8 cellular contexts compared by ENCODE assay signal in the genomic region with DNA sequence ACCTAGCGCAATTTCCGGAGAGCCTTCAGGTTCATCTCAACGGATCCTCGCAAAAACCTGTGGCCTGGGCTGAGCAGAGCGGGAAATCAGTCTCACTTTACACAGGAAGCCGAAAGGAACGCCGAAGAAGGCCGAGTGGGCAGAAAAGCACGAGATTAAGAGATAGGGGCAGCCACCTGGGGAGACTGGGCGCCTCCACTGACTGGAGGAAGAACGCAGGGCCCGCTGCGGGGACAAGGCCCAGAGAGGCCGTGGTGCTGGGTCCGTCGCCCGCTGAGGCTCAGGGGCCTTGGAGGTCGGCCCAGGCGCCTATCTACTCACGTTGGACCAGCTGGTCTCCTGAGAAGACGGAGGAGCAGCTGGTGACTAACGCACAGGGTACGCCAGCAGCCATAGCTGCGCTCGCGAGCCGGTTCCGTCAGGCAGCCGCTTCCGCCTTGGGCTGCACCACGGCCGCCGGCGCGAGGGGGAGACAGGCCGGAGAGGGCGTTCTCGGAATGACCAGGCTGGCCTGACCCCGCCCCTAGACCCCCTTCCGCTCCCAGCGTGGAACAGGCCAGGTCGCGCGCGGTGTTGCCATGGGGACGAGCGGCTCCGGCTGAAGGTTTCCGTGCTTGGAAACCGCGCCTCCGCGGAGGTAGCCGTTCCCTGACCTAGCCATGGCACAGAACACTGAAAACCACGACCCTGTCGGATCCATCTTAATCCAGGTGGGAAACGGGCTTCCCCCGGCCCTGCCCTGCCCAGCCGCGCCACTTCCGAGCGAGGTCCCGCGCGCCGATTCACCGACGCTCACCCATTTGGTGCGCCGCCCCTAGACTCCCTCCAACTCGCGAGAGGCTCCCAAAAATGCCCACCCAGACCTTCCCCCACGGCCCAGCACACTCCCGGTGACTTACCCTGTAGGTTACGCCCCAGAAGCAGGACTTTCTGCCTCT. TPM values are rescaled to one million over a fixed set of nuclear protein-coding genes. Genes with fewer than 3 reads are reported as not detected.
DNase-seq lines count a peak whose midpoint lies in the region; ATAC-seq and TF ChIP-seq lines count a peak whose summit lies in the region.

A gene with protein sequence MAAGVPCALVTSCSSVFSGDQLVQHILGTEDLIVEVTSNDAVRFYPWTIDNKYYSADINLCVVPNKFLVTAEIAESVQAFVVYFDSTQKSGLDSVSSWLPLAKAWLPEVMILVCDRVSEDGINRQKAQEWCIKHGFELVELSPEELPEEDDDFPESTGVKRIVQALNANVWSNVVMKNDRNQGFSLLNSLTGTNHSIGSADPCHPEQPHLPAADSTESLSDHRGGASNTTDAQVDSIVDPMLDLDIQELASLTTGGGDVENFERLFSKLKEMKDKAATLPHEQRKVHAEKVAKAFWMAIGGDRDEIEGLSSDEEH (minus strand): TSS at position 424 of the 938 bp plus-strand sequence. CDS start 30 bp downstream, at position 394.
IQCH (plus strand) TSS at position 549 of the 938 bp plus-strand sequence; CDS start at position 660, 111 bp downstream.

- peak within 1 kb of the TSS; percentile 85 for H3K9ac ChIP-seq in SK-N-MC (ENCODE audit: insufficient read length)

- intact Hi-C loops in testis (cut with DNase I; ENCODE audit: low total_unique reads): no loop called here

- no peak within 1 kb of the TSS; the same call in 1 of the 2 replicates for H3K27ac ChIP-seq in SK-N-MC
- H3K27ac ChIP-seq in testis: peak within 1 kb of the TSS; percentile 46 to 81

- peaks cover 9 to 13% of the 10 kb centered on the region in 2 donors for H3K36me3 Mint-ChIP-seq in activated naive CD4-positive, alpha-beta T cell treated with anti-CD3 and anti-CD28 coated beads, Interleukin-2, amount 50 U/mL, for 72 hours

- TF ChIP-seq CTCF in testis (IDR thresholded peaks at IDR 0.05): peak in 1 of 3 experiments; percentile 23

- H3K9me3 ChIP-seq in SK-N-MC (ENCODE audit: low read depth, low read length) (no peaks in the 10 kb centered on the region), testis (no peaks in the 10 kb centered on the region)

- H3K4me3 ChIP-seq in GM08714 (ENCODE audit: low read length) (peak within 1 kb of the TSS; percentile 93), SK-N-MC (peak within 1 kb of the TSS; percentile 90), testis (peak within 1 kb of the TSS; percentile 81 to 82)

- peak; percentile 95 for ATAC-seq in HG02588 (IDR thresholded peaks at IDR 0.05; ENCODE audit: unreplicated experiment)
- ATAC-seq in activated naive CD4-positive, alpha-beta T cell treated with anti-CD3 and anti-CD28 coated beads, Interleukin-2, amount 50 U/mL, for 72 hours: peak; percentile 92 to 93

- no peaks in the 10 kb centered on the region for H3K4me1 ChIP-seq in testis

- H3K36me3 ChIP-seq in SK-N-MC (ENCODE audit: insufficient read depth, low read length) (no peaks in the 10 kb centered on the region), testis (ENCODE audit: low read depth, missing control alignments) (no peaks in the 10 kb centered on the region)

- H3K27me3 ChIP-seq in testis: no peaks in the 10 kb centered on the region

- TF ChIP-seq POLR2A in testis (IDR thresholded peaks at IDR 0.05): no peak

- WGBS in testis, 2 donors: 1% methylated on average over 19 to 55 of the region's 76 CpGs

- H3K27ac Mint-ChIP-seq in activated naive CD4-positive, alpha-beta T cell treated with anti-CD3 and anti-CD28 coated beads, Interleukin-2, amount 50 U/mL, for 72 hours: peak within 1 kb of the TSS; percentile 97 to 99

- peak; percentile 90 for DNase-seq in NCI-H1048 (lab: John Stamatoyannopoulos, UW)
- no peak for DNase-seq in SK-N-MC (ENCODE audit: low read depth, low spot score)
- DNase-seq in activated naive CD4-positive, alpha-beta T cell treated with anti-CD3 and anti-CD28 coated beads, Interleukin-2, amount 50 U/mL, for 72 hours (ENCODE audit: low spot score in 2 of 2): peak; percentile 99
- DNase-seq in glomerular visceral epithelial cell (ENCODE audit: extremely low spot score): peak; percentile 98
- DNase-seq in occipital lobe (lab: John Stamatoyannopoulos, UW): peak; percentile 97
- DNase-seq in testis: peak; percentile 96

- peaks cover 0 to 2% of the 10 kb centered on the region in 2 donors for H3K9me3 Mint-ChIP-seq in activated naive CD4-positive, alpha-beta T cell treated with anti-CD3 and anti-CD28 coated beads, Interleukin-2, amount 50 U/mL, for 72 hours

RNA-seq across cellular contexts. Expression of the first gene that starts in this region (rescaled TPM):
- 10 to 100 TPM; 41.7 to 65.7 TPM for total RNA-seq in activated naive CD4-positive, alpha-beta T cell treated with anti-CD3 and anti-CD28 coated beads, Interleukin-2, amount 50 U/mL, for 72 hours
- total RNA-seq in occipital lobe (29.9 TPM), testis (10 to 100 TPM; 36.4 to 36.6 TPM)
- 40.4 TPM for polyA plus RNA-seq in testis (ENCODE audit: insufficient read depth, low read depth, low replicate concordance)

RNA-seq across cellular contexts. Expression of gene IQCH, which starts in this region (rescaled TPM):
- 1 to 10 TPM in 1 of 2 donors, under 1 TPM in 1; 0.75 to 2.3 TPM for total RNA-seq in activated naive CD4-positive, alpha-beta T cell treated with anti-CD3 and anti-CD28 coated beads, Interleukin-2, amount 50 U/mL, for 72 hours
- 2.8 TPM for total RNA-seq in occipital lobe
- 10 to 100 TPM; 23.5 to 42.2 TPM for total RNA-seq in testis
- 31.9 TPM for polyA plus RNA-seq in testis (ENCODE audit: insufficient read depth, low read depth, low replicate concordance)
